16 cellular contexts compared by ENCODE assay signal in genomic region chr1:209610378-209610905, GRCh38. TPM values are rescaled to one million over a fixed set of nuclear protein-coding genes. Genes with fewer than 3 reads are reported as not detected.
A peak's percentile ranks its signal among the peaks of the same experiment; 100 is the strongest.
DNase-seq lines count a peak whose midpoint lies in the region; TF ChIP-seq lines count a peak whose summit lies in the region.
"Had no signal": no experiment of that assay in that cellular context is flagged by ENCODE, and none has a peak within 500 bp of the region (broad histone marks: within the 10 kb centered on the region; RNA-seq: fewer than 3 reads in every experiment).

No MANE protein-coding gene starts in this region.

- peaks cover 2% of the 10 kb centered on the region for H3K79me1 ChIP-seq in trophoblast cell (ENCODE audit: low read length)

- H3K4me3 ChIP-seq in dorsolateral prefrontal cortex (no peak overlapping the region), trophoblast cell (ENCODE audit: low read depth, low read length) (no peak overlapping the region), endodermal cell (ENCODE audit: low read length) (no peak overlapping the region)
- H3K4me3 ChIP-seq: A549 had no signal

- H3K79me2 ChIP-seq in trophoblast cell (ENCODE audit: control insufficient read depth, insufficient read depth, low read length, poor library complexity): no peaks in the 10 kb centered on the region

- H2AFZ ChIP-seq in trophoblast cell (ENCODE audit: insufficient read depth, low read length, poor library complexity): no peak overlapping the region

- no peak overlapping the region for H3K14ac ChIP-seq in trophoblast cell (ENCODE audit: low read length)

- no peak overlapping the region for H2AK5ac ChIP-seq in trophoblast cell (ENCODE audit: low read length)

- no peak overlapping the region for H4K8ac ChIP-seq in trophoblast cell (ENCODE audit: low read depth, low read length)

- H3K9me3 ChIP-seq in trophoblast cell (ENCODE audit: insufficient read depth, low read depth, low read length) (peaks cover 3% of the 10 kb centered on the region), endodermal cell (ENCODE audit: control insufficient read depth, low read length) (no peaks in the 10 kb centered on the region)
- H3K9me3 ChIP-seq: A549, BE2C had no signal

- peak overlapping the region; percentile 3 for H4K91ac ChIP-seq in trophoblast cell (ENCODE audit: low read depth, low read length)

- DNase-seq in dorsolateral prefrontal cortex (no peak), trophoblast cell (peak in 1 of 2 donors; percentile 24), endodermal cell (no peak)
- DNase-seq in central memory CD4-positive, alpha-beta T cell: no peak
- DNase-seq in activated T-cell treated with anti-CD3 and anti-CD28 coated beads, Interleukin-2, amount 50 U/mL, for 1 hour: no peak
- DNase-seq: BE2C; CD4-positive, alpha-beta memory T cell; DMS79; EL; GDM1; GOT3; H9 had no signal

- TF ChIP-seq CTCF in dorsolateral prefrontal cortex (IDR thresholded peaks at IDR 0.05 in 54 of 56, conservative IDR thresholded peaks at IDR 0.05 in 2 of 56; ENCODE audit: low read depth in 1 of 56, partially characterized antibody in 56 of 56): no peak
- TF ChIP-seq CTCF in endodermal cell (conservative IDR thresholded peaks at IDR 0.05): no peak

- no peaks in the 10 kb centered on the region for H3K27me3 ChIP-seq in dorsolateral prefrontal cortex
- H3K27me3 ChIP-seq in trophoblast cell (ENCODE audit: insufficient read depth, low read length): no peaks in the 10 kb centered on the region
- H3K27me3 ChIP-seq in endodermal cell (ENCODE audit: control insufficient read depth, insufficient read depth, low read length, poor library complexity, severe bottlenecking): peaks cover 57% of the 10 kb centered on the region
- H3K27me3 ChIP-seq: BE2C had no signal

- H2BK5ac ChIP-seq in trophoblast cell (ENCODE audit: low read depth, low read length, poor library complexity): no peak overlapping the region

- intact Hi-C loops in dorsolateral prefrontal cortex (cut with DNase I): no loop called here

- no CpG with 5 or more reads among the region's 3 CpGs for WGBS in trophoblast cell (ENCODE audit: extremely low coverage, insufficient coverage, insufficient read length)
- 80 to 87% methylated on average over 1 to 3 of the region's 3 CpGs for WGBS in endodermal cell (ENCODE audit: insufficient coverage in 1 of 2, insufficient read length in 1 of 2), 2 experiments

- H3K27me3 Mint-ChIP-seq in endodermal cell (ENCODE audit: insufficient read depth): peaks cover 34% of the 10 kb centered on the region
- H3K27me3 Mint-ChIP-seq: CD4-positive, alpha-beta memory T cell had no signal

- peaks cover 14 to 18% of the 10 kb centered on the region in 2 experiments for H3K4me1 ChIP-seq in trophoblast cell (ENCODE audit: control insufficient read depth in 1 of 2, insufficient read depth in 2 of 2, low read length in 2 of 2)
- no peaks in the 10 kb centered on the region for H3K4me1 ChIP-seq in endodermal cell (ENCODE audit: control insufficient read depth, insufficient read depth, low read length)
- H3K4me1 ChIP-seq: BE2C had no signal

- no peak overlapping the region for H3K23ac ChIP-seq in trophoblast cell (ENCODE audit: low read length)

- H3K36me3 ChIP-seq in trophoblast cell (ENCODE audit: control insufficient read depth in 1 of 2, insufficient read depth in 2 of 2, low read length in 2 of 2) (peaks cover 43 to 73% of the 10 kb centered on the region in 2 experiments), endodermal cell (ENCODE audit: control insufficient read depth, insufficient read depth, low read length) (no peaks in the 10 kb centered on the region)
- H3K36me3 ChIP-seq: BE2C had no signal

- H2BK12ac ChIP-seq in trophoblast cell (ENCODE audit: low read length): no peak overlapping the region

- H4K12ac ChIP-seq in trophoblast cell (ENCODE audit: low read depth, low read length): no peak overlapping the region

- H3K4me1 Mint-ChIP-seq in endodermal cell: no peaks in the 10 kb centered on the region
- H3K4me1 Mint-ChIP-seq: H9 had no signal

- H3K27ac Mint-ChIP-seq in endodermal cell: no peak overlapping the region
- H3K27ac Mint-ChIP-seq: CD4-positive, alpha-beta memory T cell had no signal

- H3K9me3 Mint-ChIP-seq in endodermal cell: no peaks in the 10 kb centered on the region
- H3K9me3 Mint-ChIP-seq: CD4-positive, alpha-beta memory T cell; H9 had no signal

- H3K4me2 ChIP-seq in trophoblast cell (ENCODE audit: low read length): no peak overlapping the region

- no peak overlapping the region for H3K18ac ChIP-seq in trophoblast cell (ENCODE audit: low read length)

- H2BK120ac ChIP-seq in trophoblast cell (ENCODE audit: insufficient read depth, low read length, poor library complexity): no peak overlapping the region

- peak overlapping the region; percentile 22 for H3K27ac ChIP-seq in angular gyrus (ENCODE audit: low read depth, low read length)
- H3K27ac ChIP-seq in dorsolateral prefrontal cortex: peak overlapping the region in 49 of 59 donors; percentile 4 to 89 (median 73)
- H3K27ac ChIP-seq in trophoblast cell (ENCODE audit: low read depth, low read length): no peak overlapping the region
- no peak overlapping the region for H3K27ac ChIP-seq in endodermal cell (ENCODE audit: low read depth, low read length)
- H3K27ac ChIP-seq: A549, C4-2B had no signal

- no peak overlapping the region for H3K4ac ChIP-seq in trophoblast cell (ENCODE audit: low read depth, low read length)

- H3K9ac ChIP-seq in trophoblast cell (ENCODE audit: low read length): no peak overlapping the region
- H3K9ac ChIP-seq in endodermal cell (ENCODE audit: extremely low read depth, low read length, poor library complexity, severe bottlenecking): no peak overlapping the region

- no peaks in the 10 kb centered on the region for H3K36me3 Mint-ChIP-seq in endodermal cell (ENCODE audit: low read depth)
- H3K36me3 Mint-ChIP-seq: CD4-positive, alpha-beta memory T cell had no signal

- no peak overlapping the region for H3K4me3 Mint-ChIP-seq in endodermal cell
- H3K4me3 Mint-ChIP-seq: CD4-positive, alpha-beta memory T cell; H9 had no signal

RNA-seq across cellular contexts. Expression of gene CAMK1G, which starts 26.9 kb away (rescaled TPM):
- total RNA-seq in dorsolateral prefrontal cortex (100 to 1,000 TPM in 8 of 120 experiments, 10 to 100 TPM in 112; 18.6 to 116 (median 67.4) TPM), endodermal cell (1 to 10 TPM in 1 of 2 donors, under 1 TPM in 1; 0.55 to 2.1 TPM)
- 11.6 and 13.5 TPM in 2 replicates for polyA plus RNA-seq in trophoblast cell (2013)
- polyA plus RNA-seq in endodermal cell (2013, experiment 1 of 2): 4.7 TPM
- 3.5 TPM for polyA plus RNA-seq in endodermal cell (2013, experiment 2 of 2)
- total RNA-seq: CD4-positive, alpha-beta memory T cell; HT-29 had no signal
- polyA plus RNA-seq: CD4-positive, alpha-beta memory T cell had no signal

RNA-seq across cellular contexts. Expression of gene LAMB3, which starts 41.8 kb away (rescaled TPM):
- total RNA-seq in dorsolateral prefrontal cortex (10 to 100 TPM in 24 of 120 experiments, 1 to 10 TPM in 96; 1.9 to 18.4 (median 7.0) TPM), endodermal cell (1 to 10 TPM in 1 of 2 donors, under 1 TPM in 1; 0.53 to 1.9 TPM)
- polyA plus RNA-seq in trophoblast cell (2013): 3.6 and 4.0 TPM in 2 replicates
- polyA plus RNA-seq in endodermal cell (2013, experiment 1 of 2): 0.75 TPM
- 0.29 TPM for polyA plus RNA-seq in endodermal cell (2013, experiment 2 of 2)

Comparison
In these comparisons a context has a peak if more than half of its experiments do, and no peak if none do; other contexts are left out.
1. H3K27ac ChIP-seq: peak in angular gyrus (single experiment) and dorsolateral prefrontal cortex (49 of 59); none in trophoblast cell (single experiment) and endodermal cell (single experiment).
2. RNA of gene CAMK1G, which starts 26.9 kb away (total RNA-seq): 18.6 to 116 TPM in dorsolateral prefrontal cortex; 0.55 to 2.1 TPM in endodermal cell; every median in the first group is over 4 times any median in the second.